31 cellular contexts compared by ENCODE assay signal in genomic region chr10:105506258-105506657, GRCh38.
"Had no signal": no experiment of that assay in that cellular context is flagged by ENCODE, and none has a peak within 500 bp of the region (broad histone marks: within the 10 kb centered on the region; RNA-seq: fewer than 3 reads in every experiment).

No MANE protein-coding gene starts in this region.

- H3K27me3 ChIP-seq: SJCRH30 had no signal

- H3K36me3 ChIP-seq: SJCRH30 had no signal

- H3K27ac ChIP-seq: KMS-11, PC-9, RWPE1, SJCRH30, SK-N-MC had no signal

- H3K4me3 ChIP-seq: PC-9, SJCRH30, SK-N-MC had no signal

- ATAC-seq: Panc1, Right ventricle myocardium inferior, SK-N-SH treated with all-trans-retinoic acid at 6 μM for 48 hours had no signal

- H3K4me1 ChIP-seq: SJCRH30 had no signal

- DNase-seq: Karpas-422, KBM-7, MM.1S, MV-4-11, NCI-H1092, NCI-H1105, NCI-H1417 treated with DMSO at 0.1 percent for 48 hours, NCI-H1436 treated with DMSO at 0.1 percent for 48 hours, NCI-H1694 treated with DMSO at 0.1 percent for 48 hours, NCI-H187 treated with DMSO at 0.1 percent for 48 hours, NCI-H2029, NCI-H2081, NCI-H2171 treated with DMSO at 0.1 percent for 48 hours, NCI-H2227 treated with DMSO at 0.1 percent for 48 hours, NCI-H345, NCI-H446, NCI-H510A treated with DMSO at 0.1 percent for 48 hours, NCI-H524 treated with DMSO at 0.1 percent for 48 hours, NCI-H526 treated with DMSO at 0.1 percent for 48 hours, NCI-H774, PC-9, SHP77, SIG-M5, SJCRH30 had no signal

- FAIRE-seq: RCC 7860 had no signal

- H3K9me3 ChIP-seq: SJCRH30 had no signal
